13 cellular contexts compared by ENCODE assay signal in genomic region chr15:79349526-79349925, GRCh38.
"Had no signal": no experiment of that assay in that cellular context is flagged by ENCODE, and none has a peak within 500 bp of the region (broad histone marks: within the 10 kb centered on the region; RNA-seq: fewer than 3 reads in every experiment).

No MANE protein-coding gene starts in this region.

- ATAC-seq: activated CD4-positive, CD25-positive, alpha-beta regulatory T cell treated with anti-CD3 and anti-CD28 coated beads, Interleukin-2, amount 50 U/mL, for 24 hours; gastrocnemius medialis; stimulated activated naive CD8-positive, alpha-beta T cell treated with anti-CD3 and anti-CD28 coated beads, Interleukin-15, amount 100 ng/mL, for 72 hours had no signal

- H3K36me3 ChIP-seq: adrenal gland, gastrocnemius medialis, left ventricle myocardium inferior had no signal

- DNase-seq: activated naive CD4-positive, alpha-beta T cell treated with anti-CD3 and anti-CD28 coated beads, Interleukin-2, amount 50 U/mL, for 16 hours; adrenal gland; central memory CD4-positive, alpha-beta T cell; effector memory CD4-positive, alpha-beta T cell; gastrocnemius medialis; kidney; left ventricle myocardium inferior; mesendoderm; stimulated activated CD4-positive, alpha-beta T cell treated with anti-CD3 and anti-CD28 coated beads, Interleukin-2, amount 100 ng/mL, for 48 hours; stimulated activated naive CD8-positive, alpha-beta T cell treated with anti-CD3 and anti-CD28 coated beads, Interleukin-15, amount 100 ng/mL, for 72 hours; testis had no signal

- H3K4me3 ChIP-seq: adrenal gland, coronary artery, gastrocnemius medialis, left ventricle myocardium inferior, testis had no signal

- H3K4me1 ChIP-seq: adrenal gland, gastrocnemius medialis, left ventricle myocardium inferior, testis had no signal

- H3K27me3 ChIP-seq: adrenal gland, gastrocnemius medialis, testis had no signal

- H3K9me3 ChIP-seq: adrenal gland, gastrocnemius medialis, left ventricle myocardium inferior, testis had no signal

- H3K27ac ChIP-seq: adrenal gland, coronary artery, gastrocnemius medialis, left ventricle myocardium inferior, testis had no signal
